8 cellular contexts compared by ENCODE assay signal in genomic region chr12:15910864-15911696, GRCh38. TPM values are rescaled to one million over a fixed set of nuclear protein-coding genes. Genes with fewer than 3 reads are reported as not detected.
A peak's percentile ranks its signal among the peaks of the same experiment; 100 is the strongest.
DNase-seq lines count a peak whose midpoint lies in the region; ATAC-seq and TF ChIP-seq lines count a peak whose summit lies in the region.

DERA (plus strand) TSS chr12:15911332; CDS start chr12:15911384, 52 bp downstream.

- peaks cover 0 to 19% (median 7%) of the 10 kb centered on the region in 4 donors for H3K4me1 ChIP-seq in right lobe of liver

- peak; percentile 92 for TF ChIP-seq POLR2A in right lobe of liver (IDR thresholded peaks at IDR 0.05)

- under 1% methylated on average over 21 of the region's 59 CpGs for WGBS in right lobe of liver (ENCODE audit: insufficient coverage, low coverage, low lambda C conversion rate, missing lambda C conversion rate)

- POLR2A ChIA-PET in BJ (lab: Charles Lee): interaction anchor here (0.5 to 0.7 kb wide), 3 partner anchors 12 to 44 kb away, joined by 4 to 20 read pairs (median 5); no protein-coding TSS in a partner anchor

- H3K36me3 ChIP-seq in BJ (ENCODE audit: control insufficient read depth, insufficient read depth, low read length) (peaks cover 2% of the 10 kb centered on the region; the same call in 1 of the 2 replicates), right lobe of liver (no peaks in the 10 kb centered on the region)

- TF ChIP-seq CTCF in BJ (IDR thresholded peaks at IDR 0.05; ENCODE audit: insufficient read depth, low read depth, low read length) (no peak), right lobe of liver (IDR thresholded peaks at IDR 0.05) (peak in 2 of 4 donors; percentile 28 to 29)

- peak; percentile 86 for ATAC-seq in GM19043 (IDR thresholded peaks at IDR 0.05; ENCODE audit: low read depth, unreplicated experiment)
- ATAC-seq in HG03354 (IDR thresholded peaks at IDR 0.05; ENCODE audit: poor library complexity, severe bottlenecking, unreplicated experiment): peak; percentile 88
- ATAC-seq in right lobe of liver: peak; percentile 98 to 100 (median 99)

- intact Hi-C loops in right lobe of liver (cut with DNase I): no loop called here

- H3K27ac ChIP-seq in right lobe of liver: peak within 1 kb of the TSS; percentile 87 to 89 (median 87)

- CTCF ChIA-PET in BJ (lab: Yijun Ruan, JAX): interaction anchor here (0.5 to 2.8 kb wide), 5 partner anchors 10 to 326 kb away, joined by 3 to 21 read pairs (median 5); no protein-coding TSS in a partner anchor

- DNase-seq in BJ (ENCODE audit: low read depth) (peak; percentile 17), NCI-H460 (ENCODE audit: extremely low read depth, low read depth) (peak; percentile 68), dermis microvascular lymphatic vessel endothelial cell (ENCODE audit: low read depth in 2 of 2) (peak in 1 of 2 donors; percentile 83), right lobe of liver (peak; percentile 88 to 89 (median 89))
- DNase-seq in activated CD4-positive, alpha-beta T cell treated with anti-CD3 and anti-CD28 coated beads, Interleukin-2, amount 50 U/mL, for 24 hours (ENCODE audit: low read depth in 1 of 2, low spot score in 1 of 2): peak; percentile 29 to 30
- DNase-seq in stimulated activated CD4-positive, alpha-beta T cell treated with anti-CD3 and anti-CD28 coated beads, Interleukin-4, amount 100 ng/mL, for 4 hours: peak; percentile 43 to 62

- H3K4me3 ChIP-seq in BJ (ENCODE audit: low read depth, low read length) (peak within 1 kb of the TSS; percentile 86), right lobe of liver (peak within 1 kb of the TSS; percentile 76 to 88 (median 80))

- no peaks in the 10 kb centered on the region for H3K27me3 ChIP-seq in BJ (ENCODE audit: control insufficient read depth, insufficient read depth, low read length)
- no peaks in the 10 kb centered on the region for H3K27me3 ChIP-seq in right lobe of liver

- H3K9me3 ChIP-seq in right lobe of liver: no peaks in the 10 kb centered on the region

RNA-seq across cellular contexts. Expression of gene DERA, which starts in this region (rescaled TPM):
- 22.6 and 31.1 TPM in 2 replicates for polyA plus RNA-seq in BJ (2011; rRNA removed)
- polyA minus RNA-seq in BJ (2011; rRNA and poly(A)+ RNA removed): 11.6 and 17.5 TPM in 2 replicates
- 53.8 and 54.3 TPM in 2 replicates for total RNA-seq in NCI-H460 (2014; rRNA removed; shearing (Covaris generic))
- 29.5 and 44.6 TPM in 2 replicates for polyA plus RNA-seq in NCI-H460 (2014; cell fraction: nucleus; rRNA removed)
- total RNA-seq in dermis microvascular lymphatic vessel endothelial cell (35.3 and 49.7 TPM in 2 replicates), right lobe of liver (10 to 100 TPM; 39.8 to 55.6 (median 49.1) TPM)
